In genomic region chr11:45089845-45090499, GRCh38 we compare ENCODE assay signal across 9 cellular contexts. TPM values are rescaled to one million over a fixed set of nuclear protein-coding genes. Genes with fewer than 3 reads are reported as not detected.
DNase-seq lines count a peak whose midpoint lies in the region; ATAC-seq, FAIRE-seq and TF ChIP-seq lines count a peak whose summit lies in the region.
"Had no signal": no experiment of that assay in that cellular context is flagged by ENCODE, and none has a peak within 500 bp of the region (broad histone marks: within the 10 kb centered on the region; RNA-seq: fewer than 3 reads in every experiment).

No MANE protein-coding gene starts in this region.

- in situ Hi-C loops in HepG2 (cut with HindIII; ENCODE audit: extremely low pct_ligation_motif_present, low pct_unique_long_range_greater_than_20kb): no loop called here

- intact Hi-C loops in A673 (cut with micrococcal nuclease; ENCODE audit: unreplicated experiment) (no loop called here), body of pancreas (cut with DNase I) (no loop called here), HepG2 (cut with micrococcal nuclease; ENCODE audit: unreplicated experiment) (no loop called here)

- H3K9me3 ChIP-seq in A673 (ENCODE audit: low read depth, low read length, poor library complexity, severe bottlenecking) (no peaks in the 10 kb centered on the region), HEK293 (ENCODE audit: control insufficient read depth, insufficient read depth, low read depth, low read length) (no peaks in the 10 kb centered on the region), body of pancreas (no peaks in the 10 kb centered on the region), HepG2 (ENCODE audit: low read length) (no peaks in the 10 kb centered on the region)
- H3K9me3 ChIP-seq: SJSA1 had no signal

- POLR2A ChIA-PET in A673 (lab: Charles Lee; ENCODE audit: low non-redundant PET) (no interaction called here), HEK293 (lab: Yijun Ruan, JAX) (no interaction called here), HepG2 (lab: Yijun Ruan, JAX) (no interaction called here)

- no peak overlapping the region for H3K27ac ChIP-seq in A673 (ENCODE audit: low read depth, low read length, poor library complexity, severe bottlenecking)
- no peak overlapping the region for H3K27ac ChIP-seq in HEK293 (ENCODE audit: extremely low read depth, low read depth, low read length)
- peak overlapping the region in 3 of 4 donors; percentile 64 to 84 (median 82) for H3K27ac ChIP-seq in body of pancreas
- H3K27ac ChIP-seq in HepG2 (ENCODE audit: extremely low read length, insufficient read depth, low read length): no peak overlapping the region
- H3K27ac ChIP-seq: SJSA1 had no signal

- CTCF ChIA-PET in A673 (lab: Charles Lee): no interaction called here
- CTCF ChIA-PET in HEK293 (lab: Yijun Ruan, JAX): interaction anchor here (0.6 to 1.5 kb wide), 3 partner anchors 14 to 42 kb away, joined by 3 read pairs; no protein-coding TSS in a partner anchor
- CTCF ChIA-PET in HepG2 (lab: Yijun Ruan, JAX; ENCODE audit: low intra/inter-chr PET ratio, low total read pairs): no interaction called here

- DNase-seq in A673 (ENCODE audit: low spot score) (no peak), body of pancreas (no peak), HepG2 (ENCODE audit: low spot score) (no peak), SIG-M5 treated with dmso at 0.1 percent for 504 hours (lab: John Stamatoyannopoulos, UW; ENCODE audit: unreplicated experiment) (no peak), HK-2 (ENCODE audit: unreplicated experiment) (no peak)

- WGBS in body of pancreas, 2 donors: 88 to 95% methylated on average over 4 of the region's 4 CpGs
- 47% methylated on average over 4 of the region's 4 CpGs for WGBS in HepG2 (ENCODE audit: low lambda C conversion rate)

- ATAC-seq in body of pancreas (peak; percentile 1), HepG2 (peak; percentile 42), HG03196 (IDR thresholded peaks at IDR 0.05; ENCODE audit: unreplicated experiment) (no peak), HG02852 (IDR thresholded peaks at IDR 0.05; ENCODE audit: unreplicated experiment) (no peak)

- no peaks in the 10 kb centered on the region for H4K20me1 ChIP-seq in HepG2 (ENCODE audit: insufficient read depth, low read length)

- H3K9ac ChIP-seq in HepG2 (ENCODE audit: insufficient read depth, low read depth, low read length): no peak overlapping the region

- no peak for TF ChIP-seq RAD21 in HepG2 (CRISPR knock-in tag; IDR thresholded peaks at IDR 0.05)

- H3K36me3 ChIP-seq in A673 (ENCODE audit: insufficient read depth, low read length, poor library complexity, severe bottlenecking) (no peaks in the 10 kb centered on the region), HEK293 (ENCODE audit: control insufficient read depth in 2 of 2, insufficient read depth in 1 of 2, low read length in 2 of 2) (no peaks in the 10 kb centered on the region), body of pancreas (replicated peaks in 1 of 2; ENCODE audit: insufficient read depth in 1 of 2, low read depth in 2 of 2) (no peaks in the 10 kb centered on the region), HepG2 (replicated peaks in 1 of 2; ENCODE audit: control insufficient read depth in 1 of 2, insufficient read depth in 2 of 2, low read length in 2 of 2) (no peaks in the 10 kb centered on the region)
- H3K36me3 ChIP-seq: SJSA1 had no signal

- TF ChIP-seq POLR2A in body of pancreas (IDR thresholded peaks at IDR 0.05) (no peak), HepG2 (IDR thresholded peaks at IDR 0.05; ENCODE audit: insufficient read depth in 1 of 2, low read depth in 2 of 2, low read length in 2 of 2) (no peak)

- TF ChIP-seq CTCF in A673 (conservative IDR thresholded peaks at IDR 0.05; ENCODE audit: low read depth, low read length): 0 out of 2 replicates have a peak, but pooled peaks have one; percentile 27
- no peak for TF ChIP-seq CTCF in HEK293 (tag by site-specific recombination; IDR thresholded peaks at IDR 0.05)
- no peak for TF ChIP-seq CTCF in body of pancreas (IDR thresholded peaks at IDR 0.05)
- TF ChIP-seq CTCF in HepG2 (CRISPR knock-in tag; IDR thresholded peaks at IDR 0.05): no peak

- no peak overlapping the region for H2AFZ ChIP-seq in HepG2 (ENCODE audit: low read length)

- no peak overlapping the region for H3K4me3 ChIP-seq in A673 (ENCODE audit: low read depth, low read length, poor library complexity, severe bottlenecking)
- H3K4me3 ChIP-seq in HEK293 (ENCODE audit: low read depth, low read length): no peak overlapping the region
- no peak overlapping the region for H3K4me3 ChIP-seq in body of pancreas
- H3K4me3 ChIP-seq in HepG2 (replicated peaks in 1 of 3; ENCODE audit: insufficient read depth in 1 of 3, low read depth in 2 of 3, low read length in 3 of 3): no peak overlapping the region
- H3K4me3 ChIP-seq: SJSA1 had no signal

- no peaks in the 10 kb centered on the region for H3K79me2 ChIP-seq in HepG2 (ENCODE audit: insufficient read depth, low read length)

- peaks cover 20% of the 10 kb centered on the region for H3K27me3 ChIP-seq in A673 (replicated peaks; ENCODE audit: insufficient read depth, low read depth, low read length, poor library complexity)
- no peaks in the 10 kb centered on the region for H3K27me3 ChIP-seq in body of pancreas
- peaks cover 0 to 21% of the 10 kb centered on the region in 2 experiments; a peak in 2 of 5 replicates for H3K27me3 ChIP-seq in HepG2 (ENCODE audit: control insufficient read depth in 1 of 2, insufficient read depth in 2 of 2, low read length in 2 of 2)
- H3K27me3 ChIP-seq: SJSA1 had no signal

- H3K4me2 ChIP-seq in HepG2 (ENCODE audit: low read depth, low read length): no peak overlapping the region

- no peak for TF ChIP-seq EP300 in HepG2 (IDR thresholded peaks at IDR 0.05; ENCODE audit: low read depth in 2 of 2, low read length in 2 of 2)
- TF ChIP-seq EP300 in HepG2 (CRISPR knock-in tag; IDR thresholded peaks at IDR 0.05; ENCODE audit: borderline replicate concordance): no peak

- H3K4me1 ChIP-seq in A673 (ENCODE audit: insufficient read depth, low read length, poor library complexity, severe bottlenecking) (no peaks in the 10 kb centered on the region), HEK293 (ENCODE audit: control insufficient read depth, insufficient read depth, low read length) (no peaks in the 10 kb centered on the region), body of pancreas (peaks cover 24% of the 10 kb centered on the region), HepG2 (ENCODE audit: insufficient read depth, low read length) (no peaks in the 10 kb centered on the region)

- BruUV-seq in A673 (replicated peaks; lab: Mats Ljungman, UMichigan) (no TSS peak), HepG2 (replicated peaks; lab: Mats Ljungman, UMichigan) (no TSS peak)

- FAIRE-seq in HepG2 (lab: Jason Lieb, UNC): no peak

TF ChIP-seq in HEK293, 187 proteins besides CTCF, POLR2A, EP300 and RAD21 (continues in another document):
- TF ChIP-seq ZNF324 (tag by site-specific recombination; IDR thresholded peaks at IDR 0.05) (no peak), ZNF623 (tag by site-specific recombination; IDR thresholded peaks at IDR 0.05) (no peak), ZBTB17 (tag by site-specific recombination; IDR thresholded peaks at IDR 0.05) (peak; percentile 50; the same call in 1 of the 2 replicates), KLF17 (tag by site-specific recombination; IDR thresholded peaks at IDR 0.05) (no peak)

TF ChIP-seq in HepG2, 621 proteins besides CTCF, POLR2A, EP300 and RAD21:
- TF ChIP-seq KLF13 (CRISPR knock-in tag; IDR thresholded peaks at IDR 0.05) (no peak), NKX3-1 (CRISPR knock-in tag; IDR thresholded peaks at IDR 0.05) (no peak), STAT5B (CRISPR knock-in tag; IDR thresholded peaks at IDR 0.05) (no peak), ZNF292 (CRISPR knock-in tag; IDR thresholded peaks at IDR 0.05; ENCODE audit: borderline replicate concordance, low read depth) (no peak), TP53 (CRISPR knock-in tag; conservative IDR thresholded peaks at IDR 0.05) (no peak), RFXANK (CRISPR knock-in tag; IDR thresholded peaks at IDR 0.05) (no peak), SCMH1 (CRISPR knock-in tag; IDR thresholded peaks at IDR 0.05; ENCODE audit: borderline replicate concordance) (no peak), ARHGAP35 (CRISPR knock-in tag; IDR thresholded peaks at IDR 0.05; ENCODE audit: borderline replicate concordance) (no peak), ZNF274 (CRISPR knock-in tag; IDR thresholded peaks at IDR 0.05) (no peak), SNAPC5 (CRISPR knock-in tag; IDR thresholded peaks at IDR 0.05; ENCODE audit: borderline replicate concordance) (no peak), ZNF224 (CRISPR knock-in tag; IDR thresholded peaks at IDR 0.05) (no peak)

RNA-seq across cellular contexts. Expression of gene PRDM11, which starts 56.5 kb away (rescaled TPM):
- 12.6 and 15.4 TPM in 2 replicates for total RNA-seq in A673 (2021)
- total RNA-seq in body of pancreas: 1 to 10 TPM; 4.4 to 7.9 TPM
- 4.1 and 4.7 TPM in 2 replicates for total RNA-seq in HepG2 (2016; rRNA removed; fragmentation: Illumina TruSeq; extraction: Trizol)
- total RNA-seq in HepG2 (2016; cell fraction: cytosol; rRNA removed; fragmentation: Illumina TruSeq; extraction: Trizol; ENCODE audit: low read depth): 1.5 and 1.8 TPM in 2 replicates
- total RNA-seq in HepG2 (2016; cell fraction: insoluble cytoplasmic fraction; rRNA removed; fragmentation: Illumina TruSeq; extraction: Trizol): 3.4 and 4.3 TPM in 2 replicates
- total RNA-seq in HepG2 (2016; cell fraction: membrane; rRNA removed; fragmentation: Illumina TruSeq; extraction: Trizol): 3.9 and 5.2 TPM in 2 replicates
- 4.6 and 6.1 TPM in 2 replicates for total RNA-seq in HepG2 (2016; cell fraction: nucleus; rRNA removed; fragmentation: Illumina TruSeq; extraction: Trizol)
- 3.3 and 3.4 TPM in 2 replicates for polyA plus RNA-seq in HepG2 (2011; rRNA removed)
- 2.0 and 2.7 TPM in 2 replicates for polyA plus RNA-seq in HepG2 (2011; cell fraction: cytosol; rRNA removed)
- polyA plus RNA-seq in HepG2 (2011; cell fraction: nucleus; rRNA removed): 6.4 and 6.7 TPM in 2 replicates
- polyA plus RNA-seq in HepG2 (2012): 2.3 and 2.4 TPM in 2 replicates
- polyA plus RNA-seq in HepG2 (2016; cell fraction: cytosol; fragmentation: Illumina TruSeq; extraction: Trizol; ENCODE audit: low read depth): 0.77 and 0.81 TPM in 2 replicates
- polyA plus RNA-seq in HepG2 (2016; cell fraction: insoluble cytoplasmic fraction; fragmentation: Illumina TruSeq; extraction: Trizol; ENCODE audit: low read depth): 2.8 and 4.0 TPM in 2 replicates
- polyA plus RNA-seq in HepG2 (2016; cell fraction: membrane; fragmentation: Illumina TruSeq; extraction: Trizol; ENCODE audit: low read depth): 2.1 and 2.4 TPM in 2 replicates
- 7.1 and 7.4 TPM in 2 replicates for polyA plus RNA-seq in HepG2 (2016; cell fraction: nucleus; fragmentation: Illumina TruSeq; extraction: Trizol; ENCODE audit: insufficient read depth, low read depth)
- polyA minus RNA-seq in HepG2 (2011; rRNA and poly(A)+ RNA removed; ENCODE audit: low replicate concordance): 7.8 and 17.5 TPM in 2 replicates
- 3.5 and 6.2 TPM in 2 replicates for polyA minus RNA-seq in HepG2 (2011; cell fraction: cytosol; rRNA and poly(A)+ RNA removed)
- polyA minus RNA-seq in HepG2 (2011; cell fraction: nucleus; rRNA and poly(A)+ RNA removed): 5.0 and 7.6 TPM in 2 replicates

Comparison
In these comparisons a context has a peak if more than half of its experiments do, and no peak if none do; other contexts are left out.
1. H3K27ac ChIP-seq: peak in body of pancreas (3 of 4); none in A673 (single experiment), HEK293 (single experiment) and HepG2 (single experiment).
2. ATAC-seq: peak in body of pancreas (single experiment) and HepG2 (single experiment); none in HG03196 (single experiment) and HG02852 (single experiment).